26 cellular contexts compared by ENCODE assay signal in genomic region chr2:167678158-167678557, GRCh38.
DNase-seq lines count a peak whose midpoint lies in the region; ATAC-seq, FAIRE-seq and TF ChIP-seq lines count a peak whose summit lies in the region.
"Had no signal": no experiment of that assay in that cellular context is flagged by ENCODE, and none has a peak within 500 bp of the region (broad histone marks: within the 10 kb centered on the region; RNA-seq: fewer than 3 reads in every experiment).

No MANE protein-coding gene starts in this region.

- H3K4me3 Mint-ChIP-seq in WTC11 (no peak overlapping the region), nephron progenitor cell (no peak overlapping the region)
- H3K4me3 Mint-ChIP-seq: CD14-positive monocyte; CD4-positive, alpha-beta memory T cell; CD4-positive, CD25-positive, alpha-beta regulatory T cell; CD8-positive, alpha-beta memory T cell had no signal

- H3K27me3 Mint-ChIP-seq in WTC11 (ENCODE audit: low read depth) (no peaks in the 10 kb centered on the region), nephron progenitor cell (ENCODE audit: low read depth, poor library complexity) (peaks cover 2% of the 10 kb centered on the region)
- H3K27me3 Mint-ChIP-seq: CD4-positive, alpha-beta memory T cell; CD4-positive, CD25-positive, alpha-beta regulatory T cell; CD8-positive, alpha-beta memory T cell had no signal

- intact Hi-C loops in K562 (cut with micrococcal nuclease): no loop called here

- H3K36me3 ChIP-seq in K562 (ENCODE audit: control insufficient read depth, insufficient read depth, low read length): no peaks in the 10 kb centered on the region
- H3K36me3 ChIP-seq: BE2C, BLaER1 had no signal

- H3K36me3 Mint-ChIP-seq in WTC11 (no peaks in the 10 kb centered on the region), nephron progenitor cell (ENCODE audit: low read depth) (no peaks in the 10 kb centered on the region)
- H3K36me3 Mint-ChIP-seq: CD14-positive monocyte; CD4-positive, alpha-beta memory T cell; CD4-positive, CD25-positive, alpha-beta regulatory T cell; CD8-positive, alpha-beta memory T cell had no signal

- TF ChIP-seq RAD21 in K562 (CRISPR knock-in tag; conservative IDR thresholded peaks at IDR 0.05 in 1 of 2, IDR thresholded peaks at IDR 0.05 in 1 of 2): no peak

- no peak for FAIRE-seq in K562 (lab: Jason Lieb, UNC)
- FAIRE-seq: A204.1, GM12878, GM12892, GM18507 had no signal

- H3K4me2 ChIP-seq in K562 (ENCODE audit: insufficient read depth, low read length): no peak overlapping the region
- H3K4me2 ChIP-seq: BLaER1 had no signal

- no peaks in the 10 kb centered on the region for H3K9me1 ChIP-seq in K562 (ENCODE audit: control insufficient read depth, insufficient read depth, low read length)

- no peak overlapping the region for H3K27ac ChIP-seq in K562 (ENCODE audit: extremely low read depth, low read depth, low read length)
- H3K27ac ChIP-seq: BLaER1 had no signal

- BruUV-seq in K562 (replicated peaks; lab: Mats Ljungman, UMichigan): no TSS peak

- H3K79me2 ChIP-seq in K562 (ENCODE audit: control insufficient read depth, insufficient read depth, low read length): no peaks in the 10 kb centered on the region

- TF ChIP-seq POLR2A in K562 (conservative IDR thresholded peaks at IDR 0.05): no peak

- in situ Hi-C loops in K562 (cut with MboI): no loop called here

- H3K4me1 Mint-ChIP-seq in WTC11 (peaks cover 30% of the 10 kb centered on the region), nephron progenitor cell (peaks cover 34% of the 10 kb centered on the region)
- H3K4me1 Mint-ChIP-seq: CD14-positive monocyte; CD4-positive, alpha-beta memory T cell; CD4-positive, CD25-positive, alpha-beta regulatory T cell; CD8-positive, alpha-beta memory T cell had no signal

- no peak for DNase-seq in WTC11 (ENCODE audit: low spot score)
- no peak for DNase-seq in K562 (ENCODE audit: extremely low read depth in 1 of 4, low spot score in 3 of 4)
- DNase-seq in nephron progenitor cell: no peak
- DNase-seq in Kasumi-1 (lab: John Stamatoyannopoulos, UW): no peak
- DNase-seq: 8988T; ACHN; BE2C; C1 segment of cervical spinal cord; CD4-positive, alpha-beta memory T cell; CD4-positive, CD25-positive, alpha-beta regulatory T cell; CD8-positive, alpha-beta memory T cell; COR-L47; DMS 273 treated with DMSO at 0.1 percent for 48 hours; DMS153; DMS53; DMS79; DND-41; EL; GDM1 had no signal

- CTCF ChIA-PET in WTC11 (lab: Charles Lee) (no interaction called here), K562 (lab: Yijun Ruan, JAX; ENCODE audit: low intra/inter-chr PET ratio) (no interaction called here)

- H4K20me1 ChIP-seq in K562 (replicated peaks; ENCODE audit: control insufficient read depth, insufficient read depth, low read length): no peaks in the 10 kb centered on the region
- H4K20me1 ChIP-seq: BLaER1 had no signal

- H3K4me1 ChIP-seq in K562 (replicated peaks in 1 of 2; ENCODE audit: control insufficient read depth in 2 of 2, insufficient read depth in 2 of 2, low read length in 2 of 2): no peaks in the 10 kb centered on the region
- H3K4me1 ChIP-seq: BE2C, BLaER1 had no signal

- no peak overlapping the region for H2AFZ ChIP-seq in K562 (ENCODE audit: low read depth, low read length)

- H3K9ac ChIP-seq in K562 (ENCODE audit: insufficient read depth in 1 of 2, low read depth in 2 of 2, low read length in 2 of 2): no peak overlapping the region
- H3K9ac ChIP-seq: BLaER1 had no signal

- no peaks in the 10 kb centered on the region for H3K9me3 Mint-ChIP-seq in WTC11
- no peaks in the 10 kb centered on the region for H3K9me3 Mint-ChIP-seq in nephron progenitor cell

- ATAC-seq in WTC11: no peak
- no peak for ATAC-seq in K562
- no peak for ATAC-seq in HG03045 (IDR thresholded peaks at IDR 0.05; ENCODE audit: unreplicated experiment)
- ATAC-seq: GM12878 had no signal

- WGBS in K562 (ENCODE audit: insufficient coverage, low coverage, missing lambda C conversion rate): 0% methylated on average over 3 of the region's 3 CpGs

- H3K4me3 ChIP-seq in K562: no peak overlapping the region
- H3K4me3 ChIP-seq: BLaER1, GM12878 had no signal

- TF ChIP-seq CTCF in WTC11 (IDR thresholded peaks at IDR 0.05) (no peak), K562 (IDR thresholded peaks at IDR 0.05 in 2 of 3, conservative IDR thresholded peaks at IDR 0.05 in 1 of 3; ENCODE audit: insufficient read depth in 2 of 3, low read depth in 1 of 3, low read length in 3 of 3) (no peak), nephron progenitor cell (IDR thresholded peaks at IDR 0.05) (no peak)

- no peaks in the 10 kb centered on the region for H3K9me3 ChIP-seq in K562 (replicated peaks; ENCODE audit: control insufficient read depth, insufficient read depth, low read depth, low read length)
- H3K9me3 ChIP-seq: BE2C, BLaER1 had no signal

- H3K27me3 ChIP-seq in K562 (ENCODE audit: control insufficient read depth in 2 of 2, insufficient read depth in 2 of 2, low read length in 2 of 2): no peaks in the 10 kb centered on the region
- H3K27me3 ChIP-seq: BE2C, BLaER1 had no signal

- H3K27ac Mint-ChIP-seq in WTC11: no peak overlapping the region
- peak overlapping the region; percentile 61 for H3K27ac Mint-ChIP-seq in nephron progenitor cell
- H3K27ac Mint-ChIP-seq: CD14-positive monocyte; CD4-positive, alpha-beta memory T cell; CD8-positive, alpha-beta memory T cell had no signal

- POLR2A ChIA-PET in WTC11 (lab: Charles Lee) (no interaction called here), K562 (lab: Yijun Ruan, JAX) (no interaction called here)

- no peak for TF ChIP-seq EP300 in K562 (IDR thresholded peaks at IDR 0.05; ENCODE audit: low read length)

TF ChIP-seq in WTC11, 78 proteins besides CTCF, POLR2A, EP300 and RAD21:
- TF ChIP-seq GTF2I (CRISPR knock-in tag; conservative IDR thresholded peaks at IDR 0.05) (0 out of 2 replicates have a peak, but pooled peaks have one; percentile 11), PRDM15 (CRISPR knock-in tag; IDR thresholded peaks at IDR 0.05) (no peak)
TF ChIP-seq in WTC11: peak in this region for 1.

TF ChIP-seq in K562, 482 proteins besides CTCF, POLR2A, EP300 and RAD21:
- TF ChIP-seq SRSF3 (IDR thresholded peaks at IDR 0.05; ENCODE audit: insufficient read depth, low read length) (no peak), RBM25 (IDR thresholded peaks at IDR 0.05; ENCODE audit: low read depth, low read length, severe bottlenecking) (peak; percentile 58)
